In genomic region chr6:80457044-80457933, GRCh38 we compare ENCODE assay signal across 12 cellular contexts.
A peak's percentile ranks its signal among the peaks of the same experiment; 100 is the strongest.
DNase-seq lines count a peak whose midpoint lies in the region; ATAC-seq lines count a peak whose summit lies in the region.
"Had no signal": no experiment of that assay in that cellular context is flagged by ENCODE, and none has a peak within 500 bp of the region (broad histone marks: within the 10 kb centered on the region; RNA-seq: fewer than 3 reads in every experiment).

No MANE protein-coding gene starts in this region.

- H2BK5ac ChIP-seq in mesenchymal stem cell (ENCODE audit: low read depth, low read length, poor library complexity, severe bottlenecking): no peak overlapping the region

- no peaks in the 10 kb centered on the region for H3K36me3 ChIP-seq in mesenchymal stem cell (ENCODE audit: control insufficient read depth in 1 of 2, insufficient read depth in 2 of 2, low read depth in 1 of 2, low read length in 2 of 2)
- H3K36me3 ChIP-seq in effector memory CD4-positive, alpha-beta T cell (ENCODE audit: control insufficient read depth, insufficient read depth, low read length): no peaks in the 10 kb centered on the region
- H3K36me3 ChIP-seq: suprapubic skin had no signal

- H4K8ac ChIP-seq in mesenchymal stem cell (ENCODE audit: low read length): no peak overlapping the region

- H3K23ac ChIP-seq in mesenchymal stem cell (ENCODE audit: low read length in 2 of 2): no peak overlapping the region

- no peak overlapping the region for H2AK5ac ChIP-seq in mesenchymal stem cell (ENCODE audit: low read length, severe bottlenecking)

- peaks cover 4% of the 10 kb centered on the region for H3K4me1 ChIP-seq in mesenchymal stem cell (ENCODE audit: control insufficient read depth, insufficient read depth, low read depth, low read length)
- H3K4me1 ChIP-seq in effector memory CD4-positive, alpha-beta T cell (ENCODE audit: control insufficient read depth, insufficient read depth, low read length, poor library complexity, severe bottlenecking): no peaks in the 10 kb centered on the region

- H2BK15ac ChIP-seq in mesenchymal stem cell (ENCODE audit: low read depth, poor library complexity, severe bottlenecking): no peak overlapping the region

- H3K4me2 ChIP-seq in mesenchymal stem cell (ENCODE audit: low read length, poor library complexity, severe bottlenecking): no peak overlapping the region

- no peak overlapping the region for H4K91ac ChIP-seq in mesenchymal stem cell (ENCODE audit: low read length)

- H3K79me1 ChIP-seq in mesenchymal stem cell (replicated peaks; ENCODE audit: low read length, poor library complexity, severe bottlenecking): no peaks in the 10 kb centered on the region

- no peak overlapping the region for H2BK12ac ChIP-seq in mesenchymal stem cell (ENCODE audit: low read length in 2 of 2)

- H3K9ac ChIP-seq in mesenchymal stem cell (ENCODE audit: low read length): peak overlapping the region; percentile 14

- no peak overlapping the region for H3K14ac ChIP-seq in mesenchymal stem cell (ENCODE audit: low read length in 2 of 2)

- H3K9me3 ChIP-seq in mesenchymal stem cell (ENCODE audit: control insufficient read depth, low read length): no peaks in the 10 kb centered on the region
- H3K9me3 ChIP-seq in effector memory CD4-positive, alpha-beta T cell (ENCODE audit: control insufficient read depth, low read length): no peaks in the 10 kb centered on the region
- H3K9me3 ChIP-seq: suprapubic skin had no signal

- peak overlapping the region in 1 of 2 experiments; percentile 29 for H3K4ac ChIP-seq in mesenchymal stem cell (ENCODE audit: low read depth in 1 of 2, low read length in 2 of 2)

- H3K27ac ChIP-seq in mesenchymal stem cell (ENCODE audit: low read length, poor library complexity, severe bottlenecking): no peak overlapping the region
- no peak overlapping the region for H3K27ac ChIP-seq in effector memory CD4-positive, alpha-beta T cell (ENCODE audit: insufficient read depth, low read length, poor library complexity, severe bottlenecking)
- H3K27ac ChIP-seq: suprapubic skin had no signal

- H3K4me3 ChIP-seq in mesenchymal stem cell (ENCODE audit: insufficient read depth in 1 of 2, low read depth in 1 of 2, low read length in 2 of 2): no peak overlapping the region
- H3K4me3 ChIP-seq in effector memory CD4-positive, alpha-beta T cell (ENCODE audit: insufficient read depth, low read depth, low read length, poor library complexity, severe bottlenecking): no peak overlapping the region
- H3K4me3 ChIP-seq: suprapubic skin had no signal

- no peak overlapping the region for H3K18ac ChIP-seq in mesenchymal stem cell (ENCODE audit: low read depth in 1 of 2, low read length in 2 of 2)

- no peak overlapping the region for H2AFZ ChIP-seq in mesenchymal stem cell (ENCODE audit: low read depth, low read length)

- no peaks in the 10 kb centered on the region for H3K27me3 ChIP-seq in mesenchymal stem cell (ENCODE audit: control insufficient read depth in 1 of 2, insufficient read depth in 1 of 2, low read length in 2 of 2)
- no peaks in the 10 kb centered on the region for H3K27me3 ChIP-seq in effector memory CD4-positive, alpha-beta T cell (replicated peaks; ENCODE audit: control insufficient read depth, insufficient read depth, low read length, poor library complexity, severe bottlenecking)
- H3K27me3 ChIP-seq: suprapubic skin had no signal

- WGBS in mesenchymal stem cell: 79% methylated on average over 5 of the region's 5 CpGs

- no peak overlapping the region for H2BK120ac ChIP-seq in mesenchymal stem cell (ENCODE audit: low read depth, low read length)

- DNase-seq in AG08396 (ENCODE audit: low spot score): peak; percentile 86
- DNase-seq in NCI-H226: peak; percentile 92
- peak; percentile 60 for DNase-seq in epidermal melanocyte (ENCODE audit: insufficient read length, low spot score)
- DNase-seq in mesenchymal stem cell: peak; percentile 94
- DNase-seq in effector memory CD4-positive, alpha-beta T cell: no peak
- DNase-seq in HuH-7.5 (ENCODE audit: low spot score): no peak
- no peak for DNase-seq in NCI-H2171 treated with DMSO at 0.1 percent for 48 hours (lab: John Stamatoyannopoulos, UW)
- DNase-seq: activated B cell treated with CpG ODN at 0.5 μM for 24 hours, DND-41, kidney had no signal

- no peak for ATAC-seq in HG03095 (IDR thresholded peaks at IDR 0.05; ENCODE audit: unreplicated experiment)

Comparison
In these comparisons a context has a peak if more than half of its experiments do, and no peak if none do; other contexts are left out.
1. DNase-seq: peak in AG08396 (single experiment), NCI-H226 (single experiment), epidermal melanocyte (single experiment) and mesenchymal stem cell (single experiment); none in effector memory CD4-positive, alpha-beta T cell (0 of 3), HuH-7.5 (single experiment) and NCI-H2171 treated with DMSO at 0.1 percent for 48 hours (single experiment).